11 cellular contexts compared by ENCODE assay signal in genomic region chr2:126885701-126886121, GRCh38. TPM values are rescaled to one million over a fixed set of nuclear protein-coding genes. Genes with fewer than 3 reads are reported as not detected.
DNase-seq lines count a peak whose midpoint lies in the region; ATAC-seq, FAIRE-seq and TF ChIP-seq lines count a peak whose summit lies in the region.
"Had no signal": no experiment of that assay in that cellular context is flagged by ENCODE, and none has a peak within 500 bp of the region (broad histone marks: within the 10 kb centered on the region; RNA-seq: fewer than 3 reads in every experiment).

No MANE protein-coding gene starts in this region.

- no peak overlapping the region for H3K27ac ChIP-seq in AG04450 (ENCODE audit: low read depth, low read length)

- FAIRE-seq in GM12891 (lab: Jason Lieb, UNC): no peak
- FAIRE-seq: GM18507 had no signal

- POLR2A ChIA-PET in AG04450 (lab: Yijun Ruan, JAX): no interaction called here

- no peaks in the 10 kb centered on the region for H3K36me3 ChIP-seq in MG63

- DNase-seq in AG04450 (ENCODE audit: low read depth, low spot score): peak; percentile 3
- DNase-seq in MG63: no peak
- peak; percentile 57 for DNase-seq in Right ventricle myocardium superior
- no peak for DNase-seq in omental fat pad (ENCODE audit: low spot score)
- DNase-seq in stimulated activated CD4-positive, alpha-beta T cell treated with anti-CD3 and anti-CD28 coated beads, Interleukin-2, amount 100 ng/mL, for 24 hours: no peak
- no peak for DNase-seq in NCI-H446 treated with DMSO at 0.1 percent for 48 hours (lab: John Stamatoyannopoulos, UW)
- DNase-seq in GM12891 (ENCODE audit: insufficient read length, low spot score): no peak
- no peak for DNase-seq in NOMO-1 (lab: John Stamatoyannopoulos, UW; ENCODE audit: unreplicated experiment in 2 of 2)

- ATAC-seq in Right ventricle myocardium superior (ENCODE audit: poor library complexity) (peak; percentile 41), omental fat pad (ENCODE audit: low FRiP score) (peak; percentile 61)

- no peaks in the 10 kb centered on the region; the same call in 1 of the 2 replicates for H3K9me3 ChIP-seq in AG04450 (ENCODE audit: control insufficient read depth, insufficient read depth, low read length)
- no peaks in the 10 kb centered on the region for H3K9me3 ChIP-seq in MG63

- H3K4me3 ChIP-seq in AG04450 (ENCODE audit: low read depth, low read length) (peak overlapping the region; percentile 48), MG63 (peak overlapping the region; percentile 41)

- TF ChIP-seq POLR2A in GM12891 (IDR thresholded peaks at IDR 0.05; ENCODE audit: low read depth, low read length): no peak

- no peak for TF ChIP-seq CTCF in AG04450 (IDR thresholded peaks at IDR 0.05; ENCODE audit: low read depth, low read length)
- TF ChIP-seq CTCF in omental fat pad (IDR thresholded peaks at IDR 0.05): no peak

- H3K27me3 ChIP-seq in AG04450 (ENCODE audit: control insufficient read depth, insufficient read depth, low read length) (peaks cover 10% of the 10 kb centered on the region), MG63 (no peaks in the 10 kb centered on the region)

- intact Hi-C loops in Right ventricle myocardium superior (cut with DNase I): no loop called here

- CTCF ChIA-PET in AG04450 (lab: Charles Lee): interaction anchor here (1.3 to 1.7 kb wide), 2 partner anchors 25 to 30 kb away, joined by 3 to 4 read pairs; no protein-coding TSS in a partner anchor

TF ChIP-seq in GM12891, 5 proteins besides CTCF, POLR2A, EP300 and RAD21:
- TF ChIP-seq PAX5 (IDR thresholded peaks at IDR 0.05; ENCODE audit: insufficient read depth, low read length, severe bottlenecking): no peak
- TF ChIP-seq POLR2AphosphoS5 (IDR thresholded peaks at IDR 0.05; ENCODE audit: low read depth, low read length): no peak
- no peak for TF ChIP-seq SPI1 (IDR thresholded peaks at IDR 0.05; ENCODE audit: low read depth, low read length)
- no peak for TF ChIP-seq POU2F2 (IDR thresholded peaks at IDR 0.05; ENCODE audit: low read depth, low read length)
- no peak for TF ChIP-seq TAF1 (IDR thresholded peaks at IDR 0.05; ENCODE audit: low read depth, low read length)

RNA-seq across cellular contexts. Expression of gene TEX51, which starts 13.0 kb away (rescaled TPM):
- polyA plus RNA-seq in AG04450 (2011; rRNA removed): not detected in 2 replicates
- polyA minus RNA-seq in AG04450 (2011; rRNA and poly(A)+ RNA removed): not detected in 2 replicates
- total RNA-seq in MG63 (2014; rRNA removed; shearing (Covaris generic); ENCODE audit: low replicate concordance): not detected in 2 replicates
- total RNA-seq in Right ventricle myocardium superior (not detected), omental fat pad (not detected)
- not detected for polyA plus RNA-seq in GM12891 (2012; ENCODE audit: low read depth, missing spikeins)
- total RNA-seq: activated naive CD8-positive, alpha-beta T cell treated with anti-CD3 and anti-CD28 coated beads, Interleukin-2, amount 10 ng/mL, durations not matched to agents 7 days and 5 days; temporal lobe had no signal

Comparison
In these comparisons a context has a peak if more than half of its experiments do, and no peak if none do; other contexts are left out.
1. DNase-seq: peak in AG04450 (single experiment) and Right ventricle myocardium superior (single experiment); none in MG63 (single experiment), omental fat pad (single experiment), stimulated activated CD4-positive, alpha-beta T cell treated with anti-CD3 and anti-CD28 coated beads, Interleukin-2, amount 100 ng/mL, for 24 hours (0 of 2), NCI-H446 treated with DMSO at 0.1 percent for 48 hours (single experiment), GM12891 (single experiment) and NOMO-1 (0 of 2).